Comparison of ENCODE assay signal across 8 cellular contexts in genomic region chr2:43877782-43878464, GRCh38. TPM values are rescaled to one million over a fixed set of nuclear protein-coding genes. Genes with fewer than 3 reads are reported as not detected.
A peak's percentile ranks its signal among the peaks of the same experiment; 100 is the strongest.
DNase-seq lines count a peak whose midpoint lies in the region; ATAC-seq, FAIRE-seq and TF ChIP-seq lines count a peak whose summit lies in the region.

No MANE protein-coding gene starts in this region.

- peak; percentile 73 to 85 for DNase-seq in A549 (ENCODE audit: low read depth in 1 of 2, low spot score in 1 of 2)
- peak; percentile 24 for DNase-seq in NCI-H524 treated with DMSO at 0.1 percent for 48 hours (lab: John Stamatoyannopoulos, UW)
- peak; percentile 36 to 56 for DNase-seq in activated CD4-positive, alpha-beta T cell treated with anti-CD3 and anti-CD28 coated beads, Interleukin-2, amount 50 U/mL, for 24 hours (ENCODE audit: low read depth in 1 of 2, low spot score in 1 of 2)
- peak; percentile 37 for DNase-seq in effector CD4-positive, alpha-beta T cell
- peak; percentile 62 to 69 for DNase-seq in lung microvascular endothelial cell (ENCODE audit: low read depth in 2 of 2)
- peak; percentile 35 for DNase-seq in stimulated activated CD8-positive, alpha-beta memory T cell treated with anti-CD3 and anti-CD28 coated beads, Interleukin-15, amount 100 ng/mL, for 24 hours (ENCODE audit: low read depth)

- peak; percentile 89 for FAIRE-seq in A549 (lab: Jason Lieb, UNC)

- H3K9me3 ChIP-seq in A549: no peaks in the 10 kb centered on the region

- CTCF ChIA-PET in A549 (lab: Yijun Ruan, JAX): interaction anchor here (0.7 to 1.5 kb wide), 41 partner anchors 8 to 1104 kb away, joined by 3 to 21 read pairs (median 4); partner anchors contain the start of gene THADA

- WGBS in A549 (ENCODE audit: missing lambda C conversion rate): 34% methylated on average over 16 of the region's 16 CpGs

- H3K27ac ChIP-seq in A549: no peak overlapping the region

- no peak for TF ChIP-seq EP300 in A549 (IDR thresholded peaks at IDR 0.05)

- H3K4me1 ChIP-seq in A549: peaks cover 16% of the 10 kb centered on the region

- no peak for TF ChIP-seq POLR2A in A549 (IDR thresholded peaks at IDR 0.05; ENCODE audit: low read length)

- peak; percentile 93 for TF ChIP-seq CTCF in A549 (IDR thresholded peaks at IDR 0.05)

- H3K4me2 ChIP-seq in A549: peak overlapping the region; percentile 15; the same call in 1 of the 3 replicates

- POLR2A ChIA-PET in A549 (lab: Yijun Ruan, JAX): interaction anchor here (1.3 kb wide), 1 partner anchor 282 kb away, joined by 3 read pairs; the partner anchor contains the start of gene THADA

- ATAC-seq in A549 (peak; percentile 72 to 85), GM18499 (IDR thresholded peaks at IDR 0.05; ENCODE audit: insufficient read depth, unreplicated experiment) (peak; percentile 55), HG03442 (IDR thresholded peaks at IDR 0.05; ENCODE audit: unreplicated experiment) (peak; percentile 69)

- H3K4me3 ChIP-seq in A549: no peak overlapping the region

- TF ChIP-seq RAD21 in A549 (conservative IDR thresholded peaks at IDR 0.05 in 1 of 2, IDR thresholded peaks at IDR 0.05 in 1 of 2): peak; percentile 91 to 96

TF ChIP-seq in A549, 52 proteins besides CTCF, POLR2A, EP300 and RAD21:
- TF ChIP-seq CEBPB (IDR thresholded peaks at IDR 0.05) (no peak), SMC3 (IDR thresholded peaks at IDR 0.05) (peak; percentile 82)

RNA-seq across cellular contexts. Expression of gene ABCG8, which starts 39.2 kb away (rescaled TPM):
- not detected in 2 replicates for polyA plus RNA-seq in A549 (2011; rRNA removed)
- polyA plus RNA-seq in A549 (2012; cell fraction: cytosol; rRNA removed): not detected in 2 replicates
- not detected in 2 replicates for polyA plus RNA-seq in A549 (2012; cell fraction: nucleus; rRNA removed)
- polyA plus RNA-seq in A549 (2017; fragmentation: RNase III; extraction: RNeasy Plus Mini Kit Qiagen cat#74134 plus additional on column Dnase treatment): not detected in 3 replicates
- polyA minus RNA-seq in A549 (2011; rRNA and poly(A)+ RNA removed): not detected in 2 replicates
- total RNA-seq in lung microvascular endothelial cell: not detected in 2 replicates

RNA-seq across cellular contexts. Expression of gene ABCG5, which starts 39.3 kb away (rescaled TPM):
- polyA plus RNA-seq in A549 (2011; rRNA removed) (not detected in 2 replicates), A549 (2017; fragmentation: RNase III; extraction: RNeasy Plus Mini Kit Qiagen cat#74134 plus additional on column Dnase treatment) (not detected in 3 replicates)
- polyA plus RNA-seq in A549 (2012; cell fraction: cytosol; rRNA removed): 0.01 TPM in 2 replicates
- polyA plus RNA-seq in A549 (2012; cell fraction: nucleus; rRNA removed): not detected in 2 replicates
- polyA minus RNA-seq in A549 (2011; rRNA and poly(A)+ RNA removed): not detected in 2 replicates
- not detected in 2 replicates for total RNA-seq in lung microvascular endothelial cell

Comparison
In these comparisons a context has a peak if more than half of its experiments do, and no peak if none do; other contexts are left out.
1. DNase-seq: peak in every context shown above with its lines; median percentile 79 in A549; 66 in lung microvascular endothelial cell; 46 in activated CD4-positive, alpha-beta T cell treated with anti-CD3 and anti-CD28 coated beads, Interleukin-2, amount 50 U/mL, for 24 hours; 37 in effector CD4-positive, alpha-beta T cell; 35 in stimulated activated CD8-positive, alpha-beta memory T cell treated with anti-CD3 and anti-CD28 coated beads, Interleukin-15, amount 100 ng/mL, for 24 hours; 24 in NCI-H524 treated with DMSO at 0.1 percent for 48 hours.